In genomic region chr4:26052663-26053534, GRCh38 we compare ENCODE assay signal across 17 cellular contexts.
"Had no signal": no experiment of that assay in that cellular context is flagged by ENCODE, and none has a peak within 500 bp of the region (broad histone marks: within the 10 kb centered on the region; RNA-seq: fewer than 3 reads in every experiment).

No MANE protein-coding gene starts in this region.

- H3K27ac Mint-ChIP-seq: activated naive CD4-positive, alpha-beta T cell treated with anti-CD3 and anti-CD28 coated beads for 36 hours; natural killer cell; T-helper 2 cell treated with Interferon-gamma antibody and Interleukin-4, amounts not matched to agents 5 μg/mL and 100 μg/mL, for 36 hours had no signal

- H3K9me3 ChIP-seq: tibial artery, uterus had no signal

- ATAC-seq: activated CD4-positive, CD25-positive, alpha-beta regulatory T cell treated with anti-CD3 and anti-CD28 coated beads, Interleukin-2, amount 50 U/mL, for 24 hours; natural killer cell had no signal

- H3K27me3 ChIP-seq: tibial artery, uterus had no signal

- H3K4me3 Mint-ChIP-seq: activated naive CD4-positive, alpha-beta T cell treated with anti-CD3 and anti-CD28 coated beads for 36 hours; natural killer cell; T-helper 2 cell treated with Interferon-gamma antibody and Interleukin-4, amounts not matched to agents 5 μg/mL and 100 μg/mL, for 36 hours had no signal

- H3K9me3 Mint-ChIP-seq: natural killer cell; T-helper 2 cell treated with Interferon-gamma antibody and Interleukin-4, amounts not matched to agents 5 μg/mL and 100 μg/mL, for 36 hours had no signal

- H3K36me3 ChIP-seq: tibial artery, uterus had no signal

- H3K27ac ChIP-seq: dorsolateral prefrontal cortex, tibial artery, uterus had no signal

- FAIRE-seq: astrocyte, islet of Langerhans had no signal

- H3K4me3 ChIP-seq: dorsolateral prefrontal cortex, tibial artery, uterus had no signal

- H3K36me3 Mint-ChIP-seq: natural killer cell had no signal

- DNase-seq: activated CD4-positive, alpha-beta T cell treated with anti-CD3 and anti-CD28 coated beads, Interleukin-2, amount 50 U/mL, for 1 hour; activated CD8-positive, alpha-beta memory T cell treated with anti-CD3 and anti-CD28 coated beads for 24 hours; activated naive CD4-positive, alpha-beta T cell treated with anti-CD3 and anti-CD28 coated beads for 36 hours; dorsolateral prefrontal cortex; erythroblast; natural killer cell; posterior cingulate gyrus; retina; stimulated activated CD4-positive, alpha-beta T cell treated with anti-CD3 and anti-CD28 coated beads, Interleukin-15, amount 100 ng/mL, for 24 hours; stimulated activated CD4-positive, alpha-beta T cell treated with anti-CD3 and anti-CD28 coated beads, Interleukin-4, amount 100 ng/mL, for 1 hour; stimulated activated naive CD4-positive, alpha-beta T cell; uterus had no signal
